12 cellular contexts compared by ENCODE assay signal in the genomic region with DNA sequence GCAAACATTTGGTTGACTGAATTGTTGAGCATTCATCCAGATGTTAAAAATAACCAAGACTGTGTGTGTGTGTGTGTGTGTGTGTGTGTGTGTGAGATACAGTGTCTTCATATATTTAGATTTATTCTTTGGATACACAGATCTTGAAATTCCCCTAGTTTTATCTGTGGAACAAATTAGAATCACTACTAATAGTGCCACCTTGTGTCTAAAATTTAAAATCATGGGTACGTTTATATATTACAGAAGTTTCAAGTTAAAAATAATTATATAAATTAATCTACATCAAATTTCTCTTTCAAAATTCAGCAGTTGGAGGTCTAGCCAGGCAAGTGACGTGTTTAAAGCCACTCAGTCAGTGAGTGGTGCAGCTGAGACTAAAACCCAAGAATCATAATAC.
DNase-seq lines count a peak whose midpoint lies in the region; ATAC-seq, FAIRE-seq and TF ChIP-seq lines count a peak whose summit lies in the region.
"Had no signal": no experiment of that assay in that cellular context is flagged by ENCODE, and none has a peak within 500 bp of the region (broad histone marks: within the 10 kb centered on the region; RNA-seq: fewer than 3 reads in every experiment).

No MANE protein-coding gene starts in this region.

- CTCF ChIA-PET in SK-N-SH (lab: Yijun Ruan, JAX), result no interaction called here
- CTCF ChIA-PET in PC-3 (lab: Charles Lee), result no interaction called here

- no peak overlapping the region for H3K4me3 ChIP-seq in SK-N-SH (ENCODE audit: low read depth in 2 of 2, low read length in 1 of 2)
- H3K4me3 ChIP-seq in PC-3 (ENCODE audit: low read length), result no peak overlapping the region
- H3K4me3 ChIP-seq in epithelial cell of esophagus (ENCODE audit: low read length), result no peak overlapping the region
- H3K4me3 ChIP-seq in kidney (ENCODE audit: low read length in 2 of 2), result no peak overlapping the region
- H3K4me3 ChIP-seq: BLaER1 had no signal

- intact Hi-C loops in PC-3 (cut with micrococcal nuclease), result no loop called here
- intact Hi-C loops in kidney (cut with DNase I), result no loop called here

- no peak for FAIRE-seq in kidney (lab: Jason Lieb, UNC)

- H3K36me3 ChIP-seq in SK-N-SH (replicated peaks in 1 of 2; ENCODE audit: control insufficient read depth in 1 of 2, insufficient read depth in 2 of 2, low read length in 1 of 2), result no peaks in the 10 kb centered on the region
- H3K36me3 ChIP-seq in PC-3 (ENCODE audit: low read depth, low read length), result no peaks in the 10 kb centered on the region
- H3K36me3 ChIP-seq in kidney (ENCODE audit: control insufficient read depth in 1 of 2, insufficient read depth in 2 of 2, low read length in 2 of 2), result no peaks in the 10 kb centered on the region
- H3K36me3 ChIP-seq: BLaER1 had no signal

- H4K20me1 ChIP-seq in SK-N-SH (ENCODE audit: insufficient read depth) (no peaks in the 10 kb centered on the region), PC-3 (ENCODE audit: low read length) (no peaks in the 10 kb centered on the region)
- H4K20me1 ChIP-seq: BLaER1 had no signal

- TF ChIP-seq EP300 in SK-N-SH (IDR thresholded peaks at IDR 0.05; ENCODE audit: borderline replicate concordance in 1 of 2, low read depth in 1 of 2, low read length in 1 of 2), result no peak

- TF ChIP-seq CTCF in SK-N-SH (IDR thresholded peaks at IDR 0.05) (peak; percentile 41; the same call in 1 of the 2 replicates), PC-3 (conservative IDR thresholded peaks at IDR 0.05; ENCODE audit: low read depth, low read length) (peak; percentile 46), epithelial cell of esophagus (IDR thresholded peaks at IDR 0.05; ENCODE audit: insufficient read depth, low read depth, low read length, missing control alignments) (peak; percentile 27), kidney (IDR thresholded peaks at IDR 0.05; ENCODE audit: borderline replicate concordance, extremely low read depth, insufficient read depth) (no peak)

- no peak overlapping the region for H3K4me2 ChIP-seq in SK-N-SH
- H3K4me2 ChIP-seq in PC-3 (ENCODE audit: low read length), result no peak overlapping the region
- H3K4me2 ChIP-seq: BLaER1, KMS-11 had no signal

- POLR2A ChIA-PET in SK-N-SH (lab: Yijun Ruan, JAX), result no interaction called here
- POLR2A ChIA-PET in PC-3 (lab: Charles Lee; ENCODE audit: unreplicated experiment), result no interaction called here

- H3K79me2 ChIP-seq in SK-N-SH (ENCODE audit: insufficient read depth) (no peaks in the 10 kb centered on the region), PC-3 (ENCODE audit: low read length) (no peaks in the 10 kb centered on the region)

- no peak for ATAC-seq in SK-N-SH treated with all-trans-retinoic acid at 6 μM for 48 hours
- no peak for ATAC-seq in PC-3
- ATAC-seq in HG03354 (IDR thresholded peaks at IDR 0.05; ENCODE audit: poor library complexity, severe bottlenecking, unreplicated experiment), result no peak
- ATAC-seq in stimulated activated naive CD8-positive, alpha-beta T cell treated with anti-CD3 and anti-CD28 coated beads, Interleukin-15, Interleukin-2, amounts not matched to agents 100 U/mL and 50 U/mL, for 24 hours, result no peak
- ATAC-seq: stimulated activated naive B cell treated with anti-CD40 and anti-IgM and Interleukin-4, amounts not matched to agents 10 μg/mL and 1 μg/mL and 100 μg/mL, for 72 hours had no signal

- no TSS peak for BruUV-seq in PC-3 (replicated peaks; lab: Mats Ljungman, UMichigan)

- H3K9ac ChIP-seq in SK-N-SH, result no peak overlapping the region
- no peak overlapping the region for H3K9ac ChIP-seq in PC-3 (ENCODE audit: low read length)
- no peak overlapping the region for H3K9ac ChIP-seq in kidney (ENCODE audit: low read length in 2 of 2)
- H3K9ac ChIP-seq: BLaER1, KMS-11 had no signal

- H3K27ac ChIP-seq in SK-N-SH (ENCODE audit: low read depth in 2 of 2, low read length in 1 of 2) (no peak overlapping the region), PC-3 (ENCODE audit: low read length) (no peak overlapping the region), kidney (ENCODE audit: low read depth in 2 of 2, low read length in 2 of 2) (no peak overlapping the region)
- H3K27ac ChIP-seq: BLaER1, KMS-11 had no signal

- H2AFZ ChIP-seq in SK-N-SH (ENCODE audit: low read depth) (no peak overlapping the region), PC-3 (ENCODE audit: low read length) (no peak overlapping the region)

- peak; percentile 54 for TF ChIP-seq RAD21 in SK-N-SH (IDR thresholded peaks at IDR 0.05; ENCODE audit: low read length)

- DNase-seq in SK-N-SH (peak; percentile 10), PC-3 (peak; percentile 63), epithelial cell of esophagus (ENCODE audit: low read depth) (peak; percentile 37), stromal cell of bone marrow (ENCODE audit: low read depth) (peak; percentile 4), kidney (no peak)
- DNase-seq in stimulated activated naive CD8-positive, alpha-beta T cell treated with anti-CD3 and anti-CD28 coated beads, Interleukin-15, Interleukin-2, amounts not matched to agents 100 U/mL and 50 U/mL, for 24 hours, result no peak
- DNase-seq: activated CD4-positive, alpha-beta T cell treated with anti-CD3 and anti-CD28 coated beads, Interleukin-2, amount 50 U/mL, for 1 hour; stimulated activated naive B cell treated with anti-CD40 and anti-IgM and Interleukin-4, amounts not matched to agents 10 μg/mL and 1 μg/mL and 100 μg/mL, for 72 hours had no signal

- H3K4me1 ChIP-seq in SK-N-SH (ENCODE audit: control insufficient read depth in 1 of 2, insufficient read depth in 2 of 2, low read depth in 1 of 2, low read length in 1 of 2), result no peaks in the 10 kb centered on the region; a peak in 1 of 4 replicates
- H3K4me1 ChIP-seq in PC-3 (ENCODE audit: insufficient read depth, low read length), result peaks cover 20% of the 10 kb centered on the region
- H3K4me1 ChIP-seq in kidney (ENCODE audit: control insufficient read depth in 1 of 2, insufficient read depth in 1 of 2, low read depth in 1 of 2, low read length in 2 of 2), result no peaks in the 10 kb centered on the region
- H3K4me1 ChIP-seq: BLaER1 had no signal

- H3K9me3 ChIP-seq in SK-N-SH, result no peaks in the 10 kb centered on the region
- peaks cover 4% of the 10 kb centered on the region; the same call in 1 of the 2 replicates for H3K9me3 ChIP-seq in PC-3 (ENCODE audit: low read length)
- H3K9me3 ChIP-seq in kidney (ENCODE audit: control insufficient read depth in 1 of 2, low read length in 2 of 2), result no peaks in the 10 kb centered on the region
- H3K9me3 ChIP-seq: BLaER1 had no signal

- no peaks in the 10 kb centered on the region for H3K9me2 ChIP-seq in SK-N-SH
- no peaks in the 10 kb centered on the region for H3K9me2 ChIP-seq in PC-3 (replicated peaks; ENCODE audit: low read length)

- under 1% methylated on average over 2 of the region's 2 CpGs for WGBS in SK-N-SH (ENCODE audit: low lambda C conversion rate)

- H3F3A ChIP-seq in SK-N-SH (replicated peaks; ENCODE audit: insufficient read depth) (no peaks in the 10 kb centered on the region), PC-3 (ENCODE audit: low read length, unreplicated experiment) (no peaks in the 10 kb centered on the region)

- H3K27me3 ChIP-seq in SK-N-SH (ENCODE audit: insufficient read depth), result no peaks in the 10 kb centered on the region
- H3K27me3 ChIP-seq in PC-3 (ENCODE audit: low read length), result no peaks in the 10 kb centered on the region
- H3K27me3 ChIP-seq: BLaER1 had no signal

TF ChIP-seq in SK-N-SH, 30 proteins besides CTCF, POLR2A, EP300 and RAD21:
- TF ChIP-seq MXI1 (IDR thresholded peaks at IDR 0.05; ENCODE audit: low read depth, low read length), result no peak
- TF ChIP-seq NFIC (IDR thresholded peaks at IDR 0.05; ENCODE audit: borderline replicate concordance), result no peak
- no peak for TF ChIP-seq GATA2 (CRISPR knock-in tag; IDR thresholded peaks at IDR 0.05)
- TF ChIP-seq GABPA (IDR thresholded peaks at IDR 0.05; ENCODE audit: low read depth), result no peak
- no peak for TF ChIP-seq TAF1 (IDR thresholded peaks at IDR 0.05; ENCODE audit: borderline replicate concordance, low read depth, low read length)

TF ChIP-seq in SK-N-SH treated with all-trans-retinoic acid at 6 μM for 48 hours, 23 proteins besides CTCF, POLR2A, EP300 and RAD21:
- no peak for TF ChIP-seq GLIS3 (CRISPR knock-in tag; IDR thresholded peaks at IDR 0.05)

Comparison
In these comparisons a context has a peak if more than half of its experiments do, and no peak if none do; other contexts are left out.
1. DNase-seq: peak in SK-N-SH (single experiment), PC-3 (single experiment), epithelial cell of esophagus (single experiment) and stromal cell of bone marrow (single experiment); none in stimulated activated naive CD8-positive, alpha-beta T cell treated with anti-CD3 and anti-CD28 coated beads, Interleukin-15, Interleukin-2, amounts not matched to agents 100 U/mL and 50 U/mL, for 24 hours (single experiment) and kidney (single experiment).